ENCODE assay signal across 8 cellular contexts in genomic region chr4:173333658-173334084, GRCh38. TPM values are rescaled to one million over a fixed set of nuclear protein-coding genes. Genes with fewer than 3 reads are reported as not detected.
A peak's percentile ranks its signal among the peaks of the same experiment; 100 is the strongest.
DNase-seq lines count a peak whose midpoint lies in the region; ATAC-seq and TF ChIP-seq lines count a peak whose summit lies in the region.

No MANE protein-coding gene starts in this region.

- H3K4me2 ChIP-seq in mesendoderm (ENCODE audit: low read length), result peak overlapping the region; percentile 78

- H3K4me3 ChIP-seq in mesendoderm (ENCODE audit: low read length), result peak overlapping the region; percentile 94

- peak overlapping the region; percentile 95 for H3K27ac ChIP-seq in mesendoderm (ENCODE audit: low read depth, low read length)

- DNase-seq in NCI-H524 (lab: John Stamatoyannopoulos, UW), result peak; percentile 14 to 27
- no peak for DNase-seq in NCI-H524 treated with DMSO at 0.1 percent for 48 hours (lab: John Stamatoyannopoulos, UW)
- DNase-seq in activated B cell treated with CpG ODN at 0.5 μM for 24 hours, result no peak
- peak; percentile 38 for DNase-seq in effector CD8-positive, alpha-beta T cell (lab: John Stamatoyannopoulos, UW)
- peak; percentile 42 for DNase-seq in mesendoderm
- peak; percentile 17 to 27 for DNase-seq in stimulated activated CD8-positive, alpha-beta memory T cell treated with anti-CD3 and anti-CD28 coated beads, Interleukin-2, amount 100 ng/mL, for 48 hours (ENCODE audit: low read depth in 2 of 2)

- no peaks in the 10 kb centered on the region for H3K27me3 Mint-ChIP-seq in activated B cell treated with CpG ODN at 0.5 μM for 24 hours

- peak overlapping the region; percentile 98 for H3K9ac ChIP-seq in mesendoderm (ENCODE audit: low read length)

- H3K4me1 ChIP-seq in mesendoderm (ENCODE audit: control insufficient read depth, low read depth, low read length), result peaks cover 4% of the 10 kb centered on the region

- no peaks in the 10 kb centered on the region for H3K27me3 ChIP-seq in mesendoderm (ENCODE audit: insufficient read depth, low read length, poor library complexity)

- H3K36me3 ChIP-seq in mesendoderm (ENCODE audit: control insufficient read depth, insufficient read depth, low read length), result peaks cover 3% of the 10 kb centered on the region

- peak; percentile 5 for ATAC-seq in HG03432 (IDR thresholded peaks at IDR 0.05; ENCODE audit: unreplicated experiment)
- ATAC-seq in activated B cell treated with CpG ODN at 0.5 μM for 24 hours (ENCODE audit: low read depth), result no peak
- ATAC-seq in HG03097 (IDR thresholded peaks at IDR 0.05; ENCODE audit: low FRiP score, unreplicated experiment), result no peak

- H2AK5ac ChIP-seq in mesendoderm (ENCODE audit: low read length), result peak overlapping the region; percentile 27

- peak overlapping the region; percentile 75 for H2BK120ac ChIP-seq in mesendoderm (ENCODE audit: low read depth, low read length)

- WGBS in mesendoderm (ENCODE audit: extremely low coverage, insufficient coverage, low lambda C conversion rate), result no CpG with 5 or more reads among the region's 53 CpGs

- peaks cover 25% of the 10 kb centered on the region for H3K4me1 Mint-ChIP-seq in activated B cell treated with CpG ODN at 0.5 μM for 24 hours

- peak overlapping the region; percentile 96 for H3K4me3 Mint-ChIP-seq in activated B cell treated with CpG ODN at 0.5 μM for 24 hours

- H3K79me1 ChIP-seq in mesendoderm (ENCODE audit: low read length), result peaks cover 3% of the 10 kb centered on the region

- peak overlapping the region; percentile 90 for H2BK5ac ChIP-seq in mesendoderm (ENCODE audit: low read length)

- CTCF ChIA-PET in activated B cell treated with CpG ODN at 0.5 μM for 24 hours (lab: Charles Lee), result interaction anchor here (2.3 kb wide), 1 partner anchor 14 kb away, joined by 9 read pairs; no protein-coding TSS in a partner anchor

- H3K79me2 ChIP-seq in mesendoderm (ENCODE audit: control insufficient read depth, insufficient read depth, low read length), result peaks cover 21% of the 10 kb centered on the region

- no peak overlapping the region for H2BK15ac ChIP-seq in mesendoderm (replicated peaks; ENCODE audit: low read depth)

- peak overlapping the region; percentile 29 for H4K8ac ChIP-seq in mesendoderm (ENCODE audit: low read depth, low read length)

- intact Hi-C loops in activated B cell treated with CpG ODN at 0.5 μM for 24 hours (cut with micrococcal nuclease), result loop anchor here (1.0 to 5.0 kb wide), 5 partner anchors 37 to 949 kb away; partner anchors contain the start of genes CEP44, FBXO8, GALNT7 and SAP30

- no peaks in the 10 kb centered on the region for H3K9me3 Mint-ChIP-seq in activated B cell treated with CpG ODN at 0.5 μM for 24 hours

- H3K23ac ChIP-seq in mesendoderm (ENCODE audit: low read length), result peak overlapping the region; percentile 54

- peak overlapping the region; percentile 98 for H3K27ac Mint-ChIP-seq in activated B cell treated with CpG ODN at 0.5 μM for 24 hours

- peak overlapping the region; percentile 98 for H3K18ac ChIP-seq in mesendoderm (ENCODE audit: low read length)

- no peak for TF ChIP-seq CTCF in activated B cell treated with CpG ODN at 0.5 μM for 24 hours (IDR thresholded peaks at IDR 0.05)

- no peak overlapping the region for H4K5ac ChIP-seq in mesendoderm (ENCODE audit: low read length)

- POLR2A ChIA-PET in activated B cell treated with CpG ODN at 0.5 μM for 24 hours (lab: Charles Lee), result interaction anchor here (1.0 to 6.6 kb wide), 11 partner anchors 9 to 950 kb away, joined by 3 to 270 read pairs (median 11); partner anchors contain the start of genes CEP44, FBXO8, GALNT7 and SAP30

- H3K36me3 Mint-ChIP-seq in activated B cell treated with CpG ODN at 0.5 μM for 24 hours (ENCODE audit: low read depth), result peaks cover 40% of the 10 kb centered on the region

- peak overlapping the region; percentile 98 for H3K56ac ChIP-seq in mesendoderm (ENCODE audit: low read length)

- H3K4ac ChIP-seq in mesendoderm (ENCODE audit: low read depth, low read length), result peak overlapping the region; percentile 100

RNA-seq across cellular contexts. Expression of gene HMGB2, which starts 0.5 kb away (rescaled TPM):
- 63.2 and 63.9 TPM in 2 replicates for total RNA-seq in activated B cell treated with CpG ODN at 0.5 μM for 24 hours
- 290 TPM for polyA plus RNA-seq in mesendoderm (2013, experiment 1 of 2)
- polyA plus RNA-seq in mesendoderm (2013, experiment 2 of 2), result 291 TPM

RNA-seq across cellular contexts. Expression of gene SAP30, which starts 37.1 kb away (rescaled TPM):
- 2.1 TPM in 2 replicates for total RNA-seq in activated B cell treated with CpG ODN at 0.5 μM for 24 hours
- polyA plus RNA-seq in mesendoderm (2013, experiment 1 of 2), result 10.3 TPM
- 9.7 TPM for polyA plus RNA-seq in mesendoderm (2013, experiment 2 of 2)

Comparison
In these comparisons a context has a peak if more than half of its experiments do, and no peak if none do; other contexts are left out.
1. DNase-seq: peak in NCI-H524 (2 of 2), effector CD8-positive, alpha-beta T cell (single experiment), mesendoderm (single experiment) and stimulated activated CD8-positive, alpha-beta memory T cell treated with anti-CD3 and anti-CD28 coated beads, Interleukin-2, amount 100 ng/mL, for 48 hours (2 of 2); none in NCI-H524 treated with DMSO at 0.1 percent for 48 hours (single experiment) and activated B cell treated with CpG ODN at 0.5 μM for 24 hours (single experiment).